Comparison of ENCODE assay signal across 28 cellular contexts in the genomic region with DNA sequence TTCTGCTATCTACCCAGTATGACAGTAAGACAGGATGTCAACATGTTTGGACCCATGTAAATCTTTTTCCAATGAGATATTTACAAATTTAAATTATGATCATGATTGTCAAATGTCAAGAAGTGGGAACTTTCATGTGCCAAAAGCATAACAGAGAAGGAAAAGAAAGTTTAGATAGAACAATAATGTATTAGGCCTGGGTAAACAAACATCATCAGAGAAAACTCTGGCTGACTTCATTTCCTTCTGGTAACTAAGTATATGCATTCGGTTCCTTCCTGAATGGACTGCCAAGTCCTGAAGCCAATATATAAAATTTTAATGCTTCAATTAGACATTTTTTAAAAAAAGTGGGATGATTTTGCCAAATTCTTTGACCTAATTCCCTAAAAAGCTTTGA. TPM values are rescaled to one million over a fixed set of nuclear protein-coding genes. Genes with fewer than 3 reads are reported as not detected.
DNase-seq lines count a peak whose midpoint lies in the region; ATAC-seq and TF ChIP-seq lines count a peak whose summit lies in the region.
"Had no signal": no experiment of that assay in that cellular context is flagged by ENCODE, and none has a peak within 500 bp of the region (broad histone marks: within the 10 kb centered on the region; RNA-seq: fewer than 3 reads in every experiment).

No MANE protein-coding gene starts in this region.

- H3K4me3 ChIP-seq in heart left ventricle = no peak overlapping the region
- H3K4me3 ChIP-seq in lower leg skin (ENCODE audit: low read depth, poor library complexity, severe bottlenecking) = no peak overlapping the region
- H3K4me3 ChIP-seq: GM12878, K562, PC-9, SJSA1 had no signal

- peak overlapping the region; percentile 47 for H3K27ac ChIP-seq in caudate nucleus (ENCODE audit: low read depth, low read length)
- peak overlapping the region; percentile 85 for H3K27ac ChIP-seq in epithelial cell of prostate
- no peak overlapping the region for H3K27ac ChIP-seq in heart left ventricle
- H3K27ac ChIP-seq: PC-9, SJSA1 had no signal

- H3K9me3 ChIP-seq in heart left ventricle = no peaks in the 10 kb centered on the region
- H3K9me3 ChIP-seq: Caco-2, SJSA1 had no signal

- no peaks in the 10 kb centered on the region for H3K27me3 ChIP-seq in heart left ventricle
- H3K27me3 ChIP-seq: SJSA1 had no signal

- TF ChIP-seq POLR2A in heart left ventricle (IDR thresholded peaks at IDR 0.05) (no peak), GM18505 (IDR thresholded peaks at IDR 0.05; ENCODE audit: borderline replicate concordance, extremely low read depth, insufficient read depth, insufficient read length) (no peak), lower leg skin (IDR thresholded peaks at IDR 0.05) (no peak)

- 54 to 67% (median 55%) methylated on average over 1 of the region's 1 CpG for WGBS in heart left ventricle, 4 donors
- WGBS in lower leg skin, 2 donors = 43 to 51% methylated on average over 1 of the region's 1 CpG

- H3K36me3 ChIP-seq in heart left ventricle = peaks cover 0 to 100% (median 97%) of the 10 kb centered on the region in 9 donors

- intact Hi-C loops in heart left ventricle (cut with DNase I) (no loop called here), lower leg skin (cut with DNase I; ENCODE audit: low total_unique reads) (no loop called here)

- DNase-seq in caudate nucleus (lab: John Stamatoyannopoulos, UW) (no peak), epithelial cell of prostate (ENCODE audit: low read depth, low spot score) (no peak), pons (ENCODE audit: low spot score) (peak; percentile 8), heart left ventricle (no peak), lower leg skin (ENCODE audit: low spot score in 2 of 2) (no peak), DMS153 (lab: John Stamatoyannopoulos, UW) (no peak)
- DNase-seq: C1 segment of cervical spinal cord; Caco-2; CD8-positive, alpha-beta T cell; DMS79; EL; GDM1; Kasumi-1; NCI-H1092 treated with DMSO at 0.1 percent for 48 hours; NCI-H1436 treated with DMSO at 0.1 percent for 48 hours; NCI-H187 treated with DMSO at 0.1 percent for 48 hours; NCI-H2171 treated with DMSO at 0.1 percent for 48 hours; NCI-H524 treated with DMSO at 0.1 percent for 48 hours; NCI-H774; PC-9; Right ventricle myocardium superior; RPMI8226 had no signal

- TF ChIP-seq CTCF in heart left ventricle (IDR thresholded peaks at IDR 0.05) (no peak), lower leg skin (IDR thresholded peaks at IDR 0.05) (no peak)

- H3K4me1 ChIP-seq in heart left ventricle = no peaks in the 10 kb centered on the region

- ATAC-seq in heart left ventricle (no peak), GM18505 (IDR thresholded peaks at IDR 0.05; ENCODE audit: unreplicated experiment) (no peak)
- ATAC-seq: CD8-positive, alpha-beta T cell; GM12878; K562 had no signal

RNA-seq across cellular contexts. Expression of gene RNF141, which starts 16.5 kb away (rescaled TPM):
- 10 to 100 TPM; 18.8 to 42.8 (median 36.5) TPM for total RNA-seq in heart left ventricle
- polyA plus RNA-seq in heart left ventricle = 10 to 100 TPM in 1 of 2 donors, 1 to 10 TPM in 1; 7.8 to 11.6 TPM
- total RNA-seq in lower leg skin = 10 to 100 TPM; 70.6 to 74.9 (median 74.2) TPM

RNA-seq across cellular contexts. Expression of gene LYVE1, which starts 44.0 kb away (rescaled TPM):
- total RNA-seq in heart left ventricle (100 to 1,000 TPM in 1 of 9 donors, 10 to 100 TPM in 7, 1 to 10 TPM in 1; 8.1 to 163 (median 36.6) TPM), lower leg skin (10 to 100 TPM; 14.3 to 29.0 (median 20.6) TPM)
- 10 to 100 TPM in 1 of 2 donors, 1 to 10 TPM in 1; 8.5 to 15.5 TPM for polyA plus RNA-seq in heart left ventricle
- total RNA-seq: Caco-2; CD8-positive, alpha-beta T cell; H4; HT1080; PC-9; SJSA1 had no signal
- polyA plus RNA-seq: GM12878 had no signal

Comparison
In these comparisons a context has a peak if more than half of its experiments do, and no peak if none do; other contexts are left out.
1. H3K27ac ChIP-seq: peak in caudate nucleus (single experiment) and epithelial cell of prostate (single experiment); none in heart left ventricle (0 of 12).